ENCODE assay signal across 22 cellular contexts in genomic region chrX:148649145-148649645, GRCh38.
DNase-seq lines count a peak whose midpoint lies in the region; ATAC-seq and TF ChIP-seq lines count a peak whose summit lies in the region.
"Had no signal": no experiment of that assay in that cellular context is flagged by ENCODE, and none has a peak within 500 bp of the region (broad histone marks: within the 10 kb centered on the region; RNA-seq: fewer than 3 reads in every experiment).

No MANE protein-coding gene starts in this region.

- TF ChIP-seq CTCF in neutrophil (IDR thresholded peaks at IDR 0.05) = no peak

- H3K4me1 ChIP-seq in Karpas-422 (ENCODE audit: low read length) (peaks cover 76% of the 10 kb centered on the region), neutrophil (ENCODE audit: control insufficient read depth in 1 of 2, insufficient read depth in 1 of 2, low read depth in 1 of 2, low read length in 1 of 2) (peaks cover 58 to 69% of the 10 kb centered on the region in 2 experiments), HAP-1 (peaks cover 4% of the 10 kb centered on the region; the same call in 1 of the 2 replicates)
- H3K4me1 ChIP-seq: Caco-2, Peyer's patch had no signal

- H3K27me3 ChIP-seq in Karpas-422 (ENCODE audit: low read length) (no peaks in the 10 kb centered on the region), neutrophil (no peaks in the 10 kb centered on the region), HAP-1 (ENCODE audit: low read depth) (no peaks in the 10 kb centered on the region)
- H3K27me3 ChIP-seq: BLaER1 treated with 17β-estradiol and CSF1 and Interleukin-3, amounts not matched to agents 10 nM and 100 nM; Peyer's patch had no signal

- no peaks in the 10 kb centered on the region for H4K20me1 ChIP-seq in Karpas-422 (ENCODE audit: insufficient read depth, low read depth, low read length)

- peak; percentile 69 for DNase-seq in Karpas-422
- peak; percentile 23 for DNase-seq in amniotic epithelial cell (ENCODE audit: low read depth)
- peak; percentile 6 for DNase-seq in cerebellum (ENCODE audit: low spot score)
- DNase-seq in Ammon's horn (ENCODE audit: low spot score) = no peak
- no peak for DNase-seq in HAP-1 (ENCODE audit: low spot score in 2 of 2)
- DNase-seq: Caco-2; CD4-positive, alpha-beta memory T cell; DMS 273 treated with DMSO at 0.1 percent for 48 hours; DMS79 treated with DMSO at 0.1 percent for 48 hours; MM.1S; NCI-H1048; NCI-H1436; NCI-H187 treated with DMSO at 0.1 percent for 48 hours; NCI-H2227 treated with DMSO at 0.1 percent for 48 hours; NCI-H510A; NCI-H748 treated with DMSO at 0.1 percent for 48 hours; Peyer's patch had no signal

- in situ Hi-C loops in HAP-1 (cut with MboI; ENCODE audit: low sequenced_read_pairs) = no loop called here

- no peak for ATAC-seq in HG03025 (IDR thresholded peaks at IDR 0.05; ENCODE audit: low FRiP score, unreplicated experiment)
- ATAC-seq: HepG2, K562 had no signal

- no peak overlapping the region for H2AFZ ChIP-seq in Karpas-422 (ENCODE audit: low read length)

- peak overlapping the region; percentile 38 for H3K9ac ChIP-seq in Karpas-422 (ENCODE audit: low read length)
- H3K9ac ChIP-seq: BLaER1 treated with 17β-estradiol and CSF1 and Interleukin-3, amounts not matched to agents 10 nM and 100 nM had no signal

- H3K36me3 ChIP-seq in Karpas-422 (ENCODE audit: insufficient read depth, low read length) = peaks cover 21% of the 10 kb centered on the region; the same call in 1 of the 2 replicates
- H3K36me3 ChIP-seq in neutrophil = no peaks in the 10 kb centered on the region
- H3K36me3 ChIP-seq in HAP-1 (replicated peaks) = no peaks in the 10 kb centered on the region
- H3K36me3 ChIP-seq: Peyer's patch had no signal

- H3K4me3 ChIP-seq in Karpas-422 (ENCODE audit: low read length) = no peak overlapping the region
- no peak overlapping the region for H3K4me3 ChIP-seq in neutrophil (ENCODE audit: low read depth in 1 of 2, low read length in 1 of 2)
- H3K4me3 ChIP-seq in HAP-1 = no peak overlapping the region
- H3K4me3 ChIP-seq: BLaER1 treated with 17β-estradiol and CSF1 and Interleukin-3, amounts not matched to agents 10 nM and 100 nM; K562; Peyer's patch had no signal

- H3K4me2 ChIP-seq in Karpas-422 (ENCODE audit: low read depth, low read length, poor library complexity, severe bottlenecking) = peak overlapping the region; percentile 45
- H3K4me2 ChIP-seq: BLaER1 treated with 17β-estradiol and CSF1 and Interleukin-3, amounts not matched to agents 10 nM and 100 nM had no signal

- peaks cover 91% of the 10 kb centered on the region for H3K79me2 ChIP-seq in Karpas-422 (ENCODE audit: low read length)

- no peaks in the 10 kb centered on the region for H3K9me3 ChIP-seq in Karpas-422 (ENCODE audit: low read length)
- no peaks in the 10 kb centered on the region for H3K9me3 ChIP-seq in neutrophil
- no peaks in the 10 kb centered on the region for H3K9me3 ChIP-seq in HAP-1
- H3K9me3 ChIP-seq: Caco-2, Peyer's patch had no signal

- H3K27ac ChIP-seq in Karpas-422 (ENCODE audit: low read length) = peak overlapping the region; percentile 72
- peak overlapping the region; percentile 93 for H3K27ac ChIP-seq in neutrophil
- H3K27ac ChIP-seq: BLaER1 treated with 17β-estradiol and CSF1 and Interleukin-3, amounts not matched to agents 10 nM and 100 nM; Peyer's patch had no signal

- no peaks in the 10 kb centered on the region for H3K9me2 ChIP-seq in Karpas-422 (replicated peaks; ENCODE audit: insufficient read depth, low read length)

Comparison
In these comparisons a context has a peak if more than half of its experiments do, and no peak if none do; other contexts are left out.
1. DNase-seq: peak in Karpas-422 (single experiment), amniotic epithelial cell (single experiment) and cerebellum (single experiment); none in Ammon's horn (single experiment) and HAP-1 (0 of 2).